13 cellular contexts compared by ENCODE assay signal in the genomic region with DNA sequence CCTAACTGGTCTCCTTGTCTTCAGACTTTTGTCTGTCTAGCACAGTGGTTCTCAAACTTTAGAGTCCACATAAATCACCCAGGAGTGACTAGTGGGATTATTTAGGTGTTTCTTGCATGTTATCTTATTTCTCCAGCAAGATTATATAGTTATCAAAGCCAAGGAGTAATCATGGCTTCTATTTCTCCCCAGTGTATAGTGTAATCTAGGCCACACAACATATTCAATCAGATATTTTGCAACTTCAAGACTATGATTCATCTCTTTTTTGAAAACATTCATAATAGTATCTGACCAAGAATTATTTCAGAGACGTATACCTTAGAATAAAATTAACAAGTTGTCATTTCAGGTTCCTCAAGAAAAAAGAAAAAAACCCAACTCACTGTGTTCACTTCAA.
"Had no signal": no experiment of that assay in that cellular context is flagged by ENCODE, and none has a peak within 500 bp of the region (broad histone marks: within the 10 kb centered on the region; RNA-seq: fewer than 3 reads in every experiment).

No MANE protein-coding gene starts in this region.

- ATAC-seq: activated naive CD8-positive, alpha-beta T cell treated with anti-CD3 and anti-CD28 coated beads, Interleukin-2, amount 50 U/mL, for 24 hours; T-cell had no signal

- H3K9me3 ChIP-seq: ovary, stomach had no signal

- H3K27me3 ChIP-seq: ovary, stomach had no signal

- H3K27ac ChIP-seq: ovary, stomach, VCaP had no signal

- DNase-seq: activated CD4-positive, alpha-beta T cell treated with anti-CD3 and anti-CD28 coated beads for 48 hours; activated naive CD8-positive, alpha-beta T cell treated with anti-CD3 and anti-CD28 coated beads, Interleukin-2, amount 50 U/mL, for 24 hours; activated T-cell treated with anti-CD3 and anti-CD28 coated beads, Interleukin-2, amount 50 U/mL, for 1 hour; central memory CD4-positive, alpha-beta T cell; cortex of kidney; effector CD8-positive, alpha-beta T cell; hypothalamus; ovary; stimulated activated CD4-positive, alpha-beta T cell treated with anti-CD3 and anti-CD28 coated beads, Interleukin-15, amount 100 ng/mL, for 24 hours; stimulated activated CD4-positive, alpha-beta T cell treated with anti-CD3 and anti-CD28 coated beads, Interleukin-4, amount 100 ng/mL, for 4 hours; stomach; T-cell had no signal

- H3K4me3 ChIP-seq: ovary, stomach had no signal

- H3K4me1 ChIP-seq: stomach had no signal

- H3K36me3 ChIP-seq: ovary had no signal
